1 cellular context compared by ENCODE assay signal in the genomic region with DNA sequence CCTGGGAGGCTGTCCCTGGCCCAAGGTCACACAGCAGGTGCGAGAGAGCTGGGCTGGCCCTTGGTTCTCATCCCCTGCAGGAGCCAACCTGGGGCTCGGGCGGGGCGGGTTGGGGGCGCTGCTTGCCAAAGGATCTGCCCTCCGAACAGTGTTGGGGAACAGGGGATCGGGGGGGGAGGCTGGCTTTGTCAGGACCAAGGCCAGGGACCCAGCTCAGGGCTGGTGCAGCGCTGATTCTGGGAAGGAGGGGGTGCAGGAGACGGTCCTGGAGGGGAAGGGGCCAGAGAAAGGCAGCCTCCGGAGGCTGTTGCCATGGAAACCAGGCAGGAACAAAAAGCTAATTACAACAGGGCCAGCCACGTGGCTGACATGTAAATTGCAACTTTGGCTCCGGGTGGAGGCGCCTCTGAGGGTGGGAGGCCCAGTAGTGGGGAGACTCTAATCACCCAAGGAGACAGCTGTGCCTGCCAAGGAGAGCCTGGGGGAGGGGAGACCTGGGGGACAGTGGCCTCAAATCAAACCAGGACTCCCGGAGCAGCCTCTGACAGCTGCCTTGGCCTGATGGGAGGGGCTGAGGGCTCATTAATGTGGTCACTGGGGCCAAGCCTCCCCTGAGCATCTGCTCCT.
A peak's percentile ranks its signal among the peaks of the same experiment; 100 is the strongest.
TF ChIP-seq lines count a peak whose summit lies in the region.

No MANE protein-coding gene starts in this region.

TF ChIP-seq in GM12878, 131 proteins besides CTCF, POLR2A, EP300 and RAD21:
- TF ChIP-seq, protein P1, sequence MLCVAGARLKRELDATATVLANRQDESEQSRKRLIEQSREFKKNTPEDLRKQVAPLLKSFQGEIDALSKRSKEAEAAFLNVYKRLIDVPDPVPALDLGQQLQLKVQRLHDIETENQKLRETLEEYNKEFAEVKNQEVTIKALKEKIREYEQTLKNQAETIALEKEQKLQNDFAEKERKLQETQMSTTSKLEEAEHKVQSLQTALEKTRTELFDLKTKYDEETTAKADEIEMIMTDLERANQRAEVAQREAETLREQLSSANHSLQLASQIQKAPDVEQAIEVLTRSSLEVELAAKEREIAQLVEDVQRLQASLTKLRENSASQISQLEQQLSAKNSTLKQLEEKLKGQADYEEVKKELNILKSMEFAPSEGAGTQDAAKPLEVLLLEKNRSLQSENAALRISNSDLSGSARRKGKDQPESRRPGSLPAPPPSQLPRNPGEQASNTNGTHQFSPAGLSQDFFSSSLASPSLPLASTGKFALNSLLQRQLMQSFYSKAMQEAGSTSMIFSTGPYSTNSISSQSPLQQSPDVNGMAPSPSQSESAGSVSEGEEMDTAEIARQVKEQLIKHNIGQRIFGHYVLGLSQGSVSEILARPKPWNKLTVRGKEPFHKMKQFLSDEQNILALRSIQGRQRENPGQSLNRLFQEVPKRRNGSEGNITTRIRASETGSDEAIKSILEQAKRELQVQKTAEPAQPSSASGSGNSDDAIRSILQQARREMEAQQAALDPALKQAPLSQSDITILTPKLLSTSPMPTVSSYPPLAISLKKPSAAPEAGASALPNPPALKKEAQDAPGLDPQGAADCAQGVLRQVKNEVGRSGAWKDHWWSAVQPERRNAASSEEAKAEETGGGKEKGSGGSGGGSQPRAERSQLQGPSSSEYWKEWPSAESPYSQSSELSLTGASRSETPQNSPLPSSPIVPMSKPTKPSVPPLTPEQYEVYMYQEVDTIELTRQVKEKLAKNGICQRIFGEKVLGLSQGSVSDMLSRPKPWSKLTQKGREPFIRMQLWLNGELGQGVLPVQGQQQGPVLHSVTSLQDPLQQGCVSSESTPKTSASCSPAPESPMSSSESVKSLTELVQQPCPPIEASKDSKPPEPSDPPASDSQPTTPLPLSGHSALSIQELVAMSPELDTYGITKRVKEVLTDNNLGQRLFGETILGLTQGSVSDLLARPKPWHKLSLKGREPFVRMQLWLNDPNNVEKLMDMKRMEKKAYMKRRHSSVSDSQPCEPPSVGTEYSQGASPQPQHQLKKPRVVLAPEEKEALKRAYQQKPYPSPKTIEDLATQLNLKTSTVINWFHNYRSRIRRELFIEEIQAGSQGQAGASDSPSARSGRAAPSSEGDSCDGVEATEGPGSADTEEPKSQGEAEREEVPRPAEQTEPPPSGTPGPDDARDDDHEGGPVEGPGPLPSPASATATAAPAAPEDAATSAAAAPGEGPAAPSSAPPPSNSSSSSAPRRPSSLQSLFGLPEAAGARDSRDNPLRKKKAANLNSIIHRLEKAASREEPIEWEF (IDR thresholded peaks at IDR 0.05; ENCODE audit: insufficient replicate concordance, low read depth, low read length) = no peak
- peak; percentile 82 for TF ChIP-seq BMI1 (IDR thresholded peaks at IDR 0.05; ENCODE audit: borderline replicate concordance)
- TF ChIP-seq MTA3 (IDR thresholded peaks at IDR 0.05; ENCODE audit: borderline replicate concordance, low read length) = no peak
- TF ChIP-seq POLR2AphosphoS5 (IDR thresholded peaks at IDR 0.05; ENCODE audit: low read length) = no peak
- TF ChIP-seq, protein P2, sequence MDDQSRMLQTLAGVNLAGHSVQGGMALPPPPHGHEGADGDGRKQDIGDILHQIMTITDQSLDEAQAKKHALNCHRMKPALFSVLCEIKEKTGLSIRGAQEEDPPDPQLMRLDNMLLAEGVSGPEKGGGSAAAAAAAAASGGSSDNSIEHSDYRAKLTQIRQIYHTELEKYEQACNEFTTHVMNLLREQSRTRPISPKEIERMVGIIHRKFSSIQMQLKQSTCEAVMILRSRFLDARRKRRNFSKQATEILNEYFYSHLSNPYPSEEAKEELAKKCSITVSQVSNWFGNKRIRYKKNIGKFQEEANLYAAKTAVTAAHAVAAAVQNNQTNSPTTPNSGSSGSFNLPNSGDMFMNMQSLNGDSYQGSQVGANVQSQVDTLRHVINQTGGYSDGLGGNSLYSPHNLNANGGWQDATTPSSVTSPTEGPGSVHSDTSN (IDR thresholded peaks at IDR 0.05; ENCODE audit: insufficient replicate concordance, low read depth, low read length) = no peak
- no peak for TF ChIP-seq MYB (IDR thresholded peaks at IDR 0.05; ENCODE audit: borderline replicate concordance, low read depth, low read length)
- TF ChIP-seq, protein P3, sequence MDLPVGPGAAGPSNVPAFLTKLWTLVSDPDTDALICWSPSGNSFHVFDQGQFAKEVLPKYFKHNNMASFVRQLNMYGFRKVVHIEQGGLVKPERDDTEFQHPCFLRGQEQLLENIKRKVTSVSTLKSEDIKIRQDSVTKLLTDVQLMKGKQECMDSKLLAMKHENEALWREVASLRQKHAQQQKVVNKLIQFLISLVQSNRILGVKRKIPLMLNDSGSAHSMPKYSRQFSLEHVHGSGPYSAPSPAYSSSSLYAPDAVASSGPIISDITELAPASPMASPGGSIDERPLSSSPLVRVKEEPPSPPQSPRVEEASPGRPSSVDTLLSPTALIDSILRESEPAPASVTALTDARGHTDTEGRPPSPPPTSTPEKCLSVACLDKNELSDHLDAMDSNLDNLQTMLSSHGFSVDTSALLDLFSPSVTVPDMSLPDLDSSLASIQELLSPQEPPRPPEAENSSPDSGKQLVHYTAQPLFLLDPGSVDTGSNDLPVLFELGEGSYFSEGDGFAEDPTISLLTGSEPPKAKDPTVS (IDR thresholded peaks at IDR 0.05; ENCODE audit: low read depth, low read length) = no peak
- TF ChIP-seq BCL11A (IDR thresholded peaks at IDR 0.05; ENCODE audit: low read depth, low read length) = no peak
- TF ChIP-seq SMC3 (IDR thresholded peaks at IDR 0.05; ENCODE audit: borderline replicate concordance, low read length) = no peak
- TF ChIP-seq NFIC (IDR thresholded peaks at IDR 0.05; ENCODE audit: low read depth, low read length) = no peak
- TF ChIP-seq, protein P4, sequence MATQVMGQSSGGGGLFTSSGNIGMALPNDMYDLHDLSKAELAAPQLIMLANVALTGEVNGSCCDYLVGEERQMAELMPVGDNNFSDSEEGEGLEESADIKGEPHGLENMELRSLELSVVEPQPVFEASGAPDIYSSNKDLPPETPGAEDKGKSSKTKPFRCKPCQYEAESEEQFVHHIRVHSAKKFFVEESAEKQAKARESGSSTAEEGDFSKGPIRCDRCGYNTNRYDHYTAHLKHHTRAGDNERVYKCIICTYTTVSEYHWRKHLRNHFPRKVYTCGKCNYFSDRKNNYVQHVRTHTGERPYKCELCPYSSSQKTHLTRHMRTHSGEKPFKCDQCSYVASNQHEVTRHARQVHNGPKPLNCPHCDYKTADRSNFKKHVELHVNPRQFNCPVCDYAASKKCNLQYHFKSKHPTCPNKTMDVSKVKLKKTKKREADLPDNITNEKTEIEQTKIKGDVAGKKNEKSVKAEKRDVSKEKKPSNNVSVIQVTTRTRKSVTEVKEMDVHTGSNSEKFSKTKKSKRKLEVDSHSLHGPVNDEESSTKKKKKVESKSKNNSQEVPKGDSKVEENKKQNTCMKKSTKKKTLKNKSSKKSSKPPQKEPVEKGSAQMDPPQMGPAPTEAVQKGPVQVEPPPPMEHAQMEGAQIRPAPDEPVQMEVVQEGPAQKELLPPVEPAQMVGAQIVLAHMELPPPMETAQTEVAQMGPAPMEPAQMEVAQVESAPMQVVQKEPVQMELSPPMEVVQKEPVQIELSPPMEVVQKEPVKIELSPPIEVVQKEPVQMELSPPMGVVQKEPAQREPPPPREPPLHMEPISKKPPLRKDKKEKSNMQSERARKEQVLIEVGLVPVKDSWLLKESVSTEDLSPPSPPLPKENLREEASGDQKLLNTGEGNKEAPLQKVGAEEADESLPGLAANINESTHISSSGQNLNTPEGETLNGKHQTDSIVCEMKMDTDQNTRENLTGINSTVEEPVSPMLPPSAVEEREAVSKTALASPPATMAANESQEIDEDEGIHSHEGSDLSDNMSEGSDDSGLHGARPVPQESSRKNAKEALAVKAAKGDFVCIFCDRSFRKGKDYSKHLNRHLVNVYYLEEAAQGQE (IDR thresholded peaks at IDR 0.05; ENCODE audit: low read depth, low read length) = peak; percentile 83
